ENCODE assay signal across 21 cellular contexts in genomic region chr12:9992296-9992695, GRCh38. TPM values are rescaled to one million over a fixed set of nuclear protein-coding genes. Genes with fewer than 3 reads are reported as not detected.
A peak's percentile ranks its signal among the peaks of the same experiment; 100 is the strongest.
DNase-seq lines count a peak whose midpoint lies in the region; ATAC-seq and TF ChIP-seq lines count a peak whose summit lies in the region.
"Had no signal": no experiment of that assay in that cellular context is flagged by ENCODE, and none has a peak within 500 bp of the region (broad histone marks: within the 10 kb centered on the region; RNA-seq: fewer than 3 reads in every experiment).

No MANE protein-coding gene starts in this region.

- DNase-seq in SIG-M5 treated with dmso at 0.1 percent for 504 hours (lab: John Stamatoyannopoulos, UW; ENCODE audit: unreplicated experiment) (peak; percentile 45), SIG-M5 (lab: John Stamatoyannopoulos, UW) (no peak), SK-MEL-5 (ENCODE audit: low read depth, low spot score) (peak; percentile 74), medulla oblongata (ENCODE audit: extremely low spot score) (peak; percentile 42), body of pancreas (no peak), HEK293T (ENCODE audit: extremely low spot score) (no peak), D341Med (ENCODE audit: low spot score) (no peak), mesenteric fat pad (ENCODE audit: low spot score) (no peak)
- DNase-seq: C1 segment of cervical spinal cord, DMS153, EL, IMR-90, MM.1S, NCI-H1417 treated with DMSO at 0.1 percent for 48 hours, NCI-H2029, NCI-H2171, NCI-H446, SK-N-SH had no signal

- no peaks in the 10 kb centered on the region for H3K36me3 ChIP-seq in body of pancreas (replicated peaks in 1 of 2; ENCODE audit: insufficient read depth in 1 of 2, low read depth in 2 of 2)

- WGBS in body of pancreas, 2 donors = 59 to 71% methylated on average over 4 of the region's 4 CpGs

- CTCF ChIA-PET in HEK293T (lab: Yijun Ruan, JAX) = interaction anchor here (1.5 kb wide), 1 partner anchor 160 kb away, joined by 3 read pairs; no protein-coding TSS in a partner anchor

- H3K27me3 ChIP-seq in body of pancreas = no peaks in the 10 kb centered on the region

- no peaks in the 10 kb centered on the region for H3K9me3 ChIP-seq in body of pancreas
- H3K9me3 ChIP-seq: SK-N-SH had no signal

- no peak for TF ChIP-seq POLR2A in body of pancreas (IDR thresholded peaks at IDR 0.05)

- in situ Hi-C loops in SK-MEL-5 (cut with HindIII; ENCODE audit: low pct_unique_long_range_greater_than_20kb, low sequenced_read_pairs) = no loop called here

- TF ChIP-seq CTCF in body of pancreas (IDR thresholded peaks at IDR 0.05) = no peak

- intact Hi-C loops in body of pancreas (cut with DNase I) = no loop called here

- H3K27ac ChIP-seq in body of pancreas = no peak overlapping the region

- H3K4me3 ChIP-seq in body of pancreas = no peak overlapping the region

- POLR2A ChIA-PET in HEK293T (lab: Yijun Ruan, JAX) = no interaction called here

- no peaks in the 10 kb centered on the region for H3K4me1 ChIP-seq in body of pancreas

- no peak for ATAC-seq in body of pancreas
- ATAC-seq: Panc1 had no signal

TF ChIP-seq in HEK293T, 16 proteins besides CTCF, POLR2A, EP300 and RAD21:
- TF ChIP-seq HDGF (IDR thresholded peaks at IDR 0.05; ENCODE audit: borderline replicate concordance) (no peak), ARNT (IDR thresholded peaks at IDR 0.05) (no peak), CTBP1 (IDR thresholded peaks at IDR 0.05; ENCODE audit: borderline replicate concordance) (no peak), ZNF384 (IDR thresholded peaks at IDR 0.05) (no peak), TARDBP (IDR thresholded peaks at IDR 0.05) (no peak), SUZ12 (IDR thresholded peaks at IDR 0.05) (no peak), FOXK2 (IDR thresholded peaks at IDR 0.05) (no peak), L3MBTL2 (conservative IDR thresholded peaks at IDR 0.05) (no peak), FOXA1 (IDR thresholded peaks at IDR 0.05) (no peak), NFRKB (IDR thresholded peaks at IDR 0.05) (no peak), ELF4 (IDR thresholded peaks at IDR 0.05) (no peak), FOXM1 (IDR thresholded peaks at IDR 0.05; ENCODE audit: borderline replicate concordance) (no peak), LEF1 (IDR thresholded peaks at IDR 0.05; ENCODE audit: borderline replicate concordance) (no peak)
- TF ChIP-seq, protein P1, sequence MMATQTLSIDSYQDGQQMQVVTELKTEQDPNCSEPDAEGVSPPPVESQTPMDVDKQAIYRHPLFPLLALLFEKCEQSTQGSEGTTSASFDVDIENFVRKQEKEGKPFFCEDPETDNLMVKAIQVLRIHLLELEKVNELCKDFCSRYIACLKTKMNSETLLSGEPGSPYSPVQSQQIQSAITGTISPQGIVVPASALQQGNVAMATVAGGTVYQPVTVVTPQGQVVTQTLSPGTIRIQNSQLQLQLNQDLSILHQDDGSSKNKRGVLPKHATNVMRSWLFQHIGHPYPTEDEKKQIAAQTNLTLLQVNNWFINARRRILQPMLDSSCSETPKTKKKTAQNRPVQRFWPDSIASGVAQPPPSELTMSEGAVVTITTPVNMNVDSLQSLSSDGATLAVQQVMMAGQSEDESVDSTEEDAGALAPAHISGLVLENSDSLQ (IDR thresholded peaks at IDR 0.05) = no peak

RNA-seq across cellular contexts. Expression of gene CLEC1B, which starts 6.6 kb away (rescaled TPM):
- total RNA-seq in SK-MEL-5 (2014; rRNA removed; shearing (Covaris generic)) = not detected in 2 replicates
- not detected in 2 replicates for polyA plus RNA-seq in SK-MEL-5 (2015; cell fraction: cytosol; rRNA removed)
- polyA plus RNA-seq in SK-MEL-5 (2015; cell fraction: nucleus; rRNA removed) = not detected in 2 replicates
- total RNA-seq in body of pancreas = not detected
- not detected for total RNA-seq in mesenteric fat pad
- total RNA-seq: A172, HT1080, IMR-90 had no signal
- polyA plus RNA-seq: IMR-90, SK-N-SH had no signal

RNA-seq across cellular contexts. Expression of gene CLEC12B, which starts 18.1 kb away (rescaled TPM):
- 0.13 and 0.45 TPM in 2 replicates for total RNA-seq in SK-MEL-5 (2014; rRNA removed; shearing (Covaris generic))
- polyA plus RNA-seq in SK-MEL-5 (2015; cell fraction: cytosol; rRNA removed) = 0.11 TPM in 1 of 2 replicates, not detected in the other
- polyA plus RNA-seq in SK-MEL-5 (2015; cell fraction: nucleus; rRNA removed) = 0.57 and 0.81 TPM in 2 replicates
- total RNA-seq in body of pancreas = not detected
- 0.71 TPM for total RNA-seq in mesenteric fat pad
- total RNA-seq: IMR-90 had no signal
- polyA plus RNA-seq: SK-N-SH had no signal

RNA-seq across cellular contexts. Expression of gene CLEC12A, which starts 21.1 kb away (rescaled TPM):
- not detected in 2 replicates for total RNA-seq in SK-MEL-5 (2014; rRNA removed; shearing (Covaris generic))
- not detected in 2 replicates for polyA plus RNA-seq in SK-MEL-5 (2015; cell fraction: cytosol; rRNA removed)
- polyA plus RNA-seq in SK-MEL-5 (2015; cell fraction: nucleus; rRNA removed) = not detected in 2 replicates
- under 1 TPM in 1 of 2 donors, not detected in 1; 0.99 TPM for total RNA-seq in body of pancreas
- 7.5 TPM for total RNA-seq in mesenteric fat pad
- total RNA-seq: HT1080, IMR-90 had no signal
- polyA plus RNA-seq: IMR-90, SK-N-SH had no signal

RNA-seq across cellular contexts. Expression of gene CLEC9A, which starts 38.2 kb away (rescaled TPM):
- not detected in 2 replicates for total RNA-seq in SK-MEL-5 (2014; rRNA removed; shearing (Covaris generic))
- polyA plus RNA-seq in SK-MEL-5 (2015; cell fraction: cytosol; rRNA removed) = not detected in 2 replicates
- polyA plus RNA-seq in SK-MEL-5 (2015; cell fraction: nucleus; rRNA removed) = not detected in 2 replicates
- total RNA-seq in body of pancreas = under 1 TPM in 1 of 2 donors, not detected in 1; 0.26 TPM
- not detected for total RNA-seq in mesenteric fat pad
- total RNA-seq: A172, HT1080, IMR-90 had no signal
- polyA plus RNA-seq: IMR-90, SK-N-SH had no signal

Comparison
In these comparisons a context has a peak if more than half of its experiments do, and no peak if none do; other contexts are left out.
1. DNase-seq: peak in SIG-M5 treated with dmso at 0.1 percent for 504 hours (single experiment), SK-MEL-5 (single experiment) and medulla oblongata (single experiment); none in SIG-M5 (single experiment), body of pancreas (0 of 4), HEK293T (single experiment), D341Med (single experiment) and mesenteric fat pad (single experiment).